In genomic region chr19:16094360-16095070, GRCh38 we compare ENCODE assay signal across 11 cellular contexts. TPM values are rescaled to one million over a fixed set of nuclear protein-coding genes. Genes with fewer than 3 reads are reported as not detected.
DNase-seq lines count a peak whose midpoint lies in the region; ATAC-seq and TF ChIP-seq lines count a peak whose summit lies in the region.
"Had no signal": no experiment of that assay in that cellular context is flagged by ENCODE, and none has a peak within 500 bp of the region (broad histone marks: within the 10 kb centered on the region; RNA-seq: fewer than 3 reads in every experiment).

No MANE protein-coding gene starts in this region.

- H3K4me1 ChIP-seq in adipocyte (ENCODE audit: control insufficient read depth, insufficient read depth, low read length) (peaks cover 13% of the 10 kb centered on the region), right lobe of liver (no peaks in the 10 kb centered on the region), thoracic aorta (ENCODE audit: control insufficient read depth in 1 of 2, low read depth in 2 of 2) (peaks cover 5 to 21% of the 10 kb centered on the region in 2 donors)

- no peaks in the 10 kb centered on the region for H3K9me3 Mint-ChIP-seq in activated T-cell treated with anti-CD3 and anti-CD28 coated beads, Interleukin-2, amount 50 U/mL, for 72 hours

- H3K27ac Mint-ChIP-seq in activated T-cell treated with anti-CD3 and anti-CD28 coated beads, Interleukin-2, amount 50 U/mL, for 72 hours, result no peak overlapping the region

- 57% methylated on average over 9 of the region's 10 CpGs for WGBS in right lobe of liver (ENCODE audit: insufficient coverage, low coverage, low lambda C conversion rate, missing lambda C conversion rate)

- peaks cover 40 to 63% of the 10 kb centered on the region in 2 donors for H3K36me3 Mint-ChIP-seq in activated T-cell treated with anti-CD3 and anti-CD28 coated beads, Interleukin-2, amount 50 U/mL, for 72 hours (ENCODE audit: insufficient read depth in 2 of 2)

- no peak for TF ChIP-seq CTCF in right lobe of liver (IDR thresholded peaks at IDR 0.05)
- no peak for TF ChIP-seq CTCF in thoracic aorta (IDR thresholded peaks at IDR 0.05)

- no peak for DNase-seq in activated T-cell treated with anti-CD3 and anti-CD28 coated beads, Interleukin-2, amount 50 U/mL, for 72 hours
- DNase-seq in activated T-cell treated with anti-CD3 and anti-CD28 coated beads for 4 hours, result no peak
- peak; percentile 44 for DNase-seq in adipocyte (ENCODE audit: low read depth)
- DNase-seq in right lobe of liver, result no peak
- DNase-seq in thoracic aorta (ENCODE audit: low spot score), result no peak
- DNase-seq in hypothalamus (lab: John Stamatoyannopoulos, UW), result no peak
- DNase-seq in hippocampal formation (lab: John Stamatoyannopoulos, UW), result no peak
- DNase-seq: erythroblast, NCI-H345 had no signal

- no peak for ATAC-seq in activated T-cell treated with anti-CD3 and anti-CD28 coated beads, Interleukin-2, amount 50 U/mL, for 72 hours (replicated peaks in 1 of 2)
- ATAC-seq in right lobe of liver, result peak; percentile 17 to 55 (median 38)
- no peak for ATAC-seq in thoracic aorta (ENCODE audit: insufficient number of reproducible peaks, low FRiP score, low read depth)
- ATAC-seq in GM19395 (IDR thresholded peaks at IDR 0.05; ENCODE audit: unreplicated experiment), result no peak
- ATAC-seq: Right ventricle myocardium inferior had no signal

- no peak for TF ChIP-seq POLR2A in right lobe of liver (IDR thresholded peaks at IDR 0.05)

- peak overlapping the region; percentile 51 for H3K9ac ChIP-seq in adipocyte (ENCODE audit: low read length)

- H3K36me3 ChIP-seq in adipocyte (ENCODE audit: control insufficient read depth, insufficient read depth, low read length, severe bottlenecking) (peaks cover 93% of the 10 kb centered on the region), right lobe of liver (peaks cover 0 to 38% (median 10%) of the 10 kb centered on the region in 4 donors), thoracic aorta (peaks cover 91% of the 10 kb centered on the region)

- H3K9me3 ChIP-seq in adipocyte (ENCODE audit: control insufficient read depth, low read length) (no peaks in the 10 kb centered on the region), right lobe of liver (no peaks in the 10 kb centered on the region), thoracic aorta (no peaks in the 10 kb centered on the region)

- H3K27me3 Mint-ChIP-seq in activated T-cell treated with anti-CD3 and anti-CD28 coated beads, Interleukin-2, amount 50 U/mL, for 72 hours (ENCODE audit: low read depth), result no peaks in the 10 kb centered on the region

- intact Hi-C loops in right lobe of liver (cut with DNase I), result no loop called here

- peak overlapping the region; percentile 21 to 72 for H3K4me3 Mint-ChIP-seq in activated T-cell treated with anti-CD3 and anti-CD28 coated beads, Interleukin-2, amount 50 U/mL, for 72 hours

- H3K4me3 ChIP-seq in adipocyte (ENCODE audit: low read length) (no peak overlapping the region), right lobe of liver (no peak overlapping the region), thoracic aorta (no peak overlapping the region)

- H3K27me3 ChIP-seq in adipocyte (replicated peaks; ENCODE audit: control insufficient read depth, insufficient read depth, low read length) (no peaks in the 10 kb centered on the region), right lobe of liver (no peaks in the 10 kb centered on the region), thoracic aorta (replicated peaks; ENCODE audit: insufficient read depth) (no peaks in the 10 kb centered on the region)

- peaks cover 53% of the 10 kb centered on the region for H3K4me1 Mint-ChIP-seq in activated T-cell treated with anti-CD3 and anti-CD28 coated beads, Interleukin-2, amount 50 U/mL, for 72 hours (ENCODE audit: low read depth)

- H3K27ac ChIP-seq in right lobe of liver (peak overlapping the region in 1 of 3 donors; percentile 49), thoracic aorta (peak overlapping the region; percentile 27 to 37)

RNA-seq across cellular contexts. Expression of gene RAB8A, which starts 17.2 kb away (rescaled TPM):
- 10 to 100 TPM; 95.9 to 99.2 TPM for total RNA-seq in activated T-cell treated with anti-CD3 and anti-CD28 coated beads, Interleukin-2, amount 50 U/mL, for 72 hours
- 10 to 100 TPM; 59.5 to 88.4 (median 72.5) TPM for total RNA-seq in right lobe of liver
- 10 to 100 TPM; 40.5 to 41.5 TPM for total RNA-seq in thoracic aorta

RNA-seq across cellular contexts. Expression of gene TPM4, which starts 18.2 kb away (rescaled TPM):
- total RNA-seq in activated T-cell treated with anti-CD3 and anti-CD28 coated beads, Interleukin-2, amount 50 U/mL, for 72 hours, result 100 to 1,000 TPM; 427 to 456 TPM
- 10 to 100 TPM; 13.7 to 90.2 (median 45.6) TPM for total RNA-seq in right lobe of liver
- total RNA-seq in thoracic aorta, result 1,000 to 10,000 TPM in 1 of 2 donors, 100 to 1,000 TPM in 1; 964 to 1,096 TPM

RNA-seq across cellular contexts. Expression of gene HSH2D, which starts 49.0 kb away (rescaled TPM):
- 10 to 100 TPM; 29.9 to 37.2 TPM for total RNA-seq in activated T-cell treated with anti-CD3 and anti-CD28 coated beads, Interleukin-2, amount 50 U/mL, for 72 hours
- total RNA-seq in right lobe of liver, result 1 to 10 TPM in 1 of 6 experiments, under 1 TPM in 5; 0.26 to 1.7 (median 0.48) TPM
- total RNA-seq in thoracic aorta, result 1 to 10 TPM in 1 of 2 donors, not detected in 1; 2.2 TPM

Comparison
In these comparisons a context has a peak if more than half of its experiments do, and no peak if none do; other contexts are left out.
1. ATAC-seq: peak in right lobe of liver (4 of 4); none in activated T-cell treated with anti-CD3 and anti-CD28 coated beads, Interleukin-2, amount 50 U/mL, for 72 hours (0 of 2), thoracic aorta (single experiment) and GM19395 (single experiment).
2. RNA of gene TPM4, which starts 18.2 kb away (total RNA-seq): 964 to 1,096 TPM in thoracic aorta and 427 to 456 TPM in activated T-cell treated with anti-CD3 and anti-CD28 coated beads, Interleukin-2, amount 50 U/mL, for 72 hours; 13.7 to 90.2 TPM in right lobe of liver; every median in the first group is over 4 times any median in the second.
3. RNA of gene HSH2D, which starts 49.0 kb away (total RNA-seq): 29.9 to 37.2 TPM in activated T-cell treated with anti-CD3 and anti-CD28 coated beads, Interleukin-2, amount 50 U/mL, for 72 hours; 2.2 TPM in thoracic aorta and 0.26 to 1.7 TPM in right lobe of liver; every median in the first group is over 4 times any median in the second.